ENCODE assay signal across 9 cellular contexts in the genomic region with DNA sequence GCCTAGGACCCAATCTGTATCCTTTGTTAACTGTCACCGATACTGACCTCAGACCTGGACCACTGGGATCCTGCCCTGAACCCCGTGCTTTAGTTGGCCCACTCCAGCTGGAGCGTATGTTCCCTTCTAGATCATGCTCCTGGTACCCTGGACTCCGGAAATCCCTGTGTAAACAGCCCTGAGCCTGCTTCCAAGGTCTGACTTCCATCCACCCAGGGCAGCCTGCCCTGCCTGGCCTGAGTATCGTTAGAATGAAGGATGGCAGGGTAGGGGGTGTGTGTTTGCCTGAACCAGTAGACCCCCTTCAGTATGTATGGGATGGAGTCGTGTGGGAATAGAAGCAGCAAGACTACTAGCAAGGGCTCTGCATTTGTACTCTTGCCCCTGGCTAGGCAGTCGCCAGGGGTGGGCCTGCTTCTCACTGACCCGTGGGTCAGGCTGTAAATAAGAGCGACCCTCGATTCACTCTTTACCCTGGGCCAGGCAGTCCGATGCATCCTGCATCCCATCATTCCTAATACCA. TPM values are rescaled to one million over a fixed set of nuclear protein-coding genes. Genes with fewer than 3 reads are reported as not detected.
DNase-seq lines count a peak whose midpoint lies in the region; ATAC-seq and TF ChIP-seq lines count a peak whose summit lies in the region.
"Had no signal": no experiment of that assay in that cellular context is flagged by ENCODE, and none has a peak within 500 bp of the region (broad histone marks: within the 10 kb centered on the region; RNA-seq: fewer than 3 reads in every experiment).

No MANE protein-coding gene starts in this region.

- H3K9ac ChIP-seq in colonic mucosa (ENCODE audit: low read depth in 2 of 2, low read length in 2 of 2) (peak overlapping the region; percentile 80 to 93), mucosa of rectum (ENCODE audit: low read depth in 1 of 2, low read length in 2 of 2) (peak overlapping the region; percentile 72 to 83)

- intact Hi-C loops in heart right ventricle (cut with DNase I) (no loop called here), Right ventricle myocardium superior (cut with DNase I) (no loop called here), colonic mucosa (cut with DNase I) (no loop called here), vagina (cut with DNase I) (no loop called here)

- H3K4me1 ChIP-seq in heart right ventricle (peaks cover 0 to 7% (median 6%) of the 10 kb centered on the region in 9 donors), colonic mucosa (no peaks in the 10 kb centered on the region), mucosa of rectum (ENCODE audit: control insufficient read depth in 2 of 2, insufficient read depth in 2 of 2, low read length in 2 of 2) (peaks cover 6 to 20% of the 10 kb centered on the region in 2 donors), vagina (peaks cover 29% of the 10 kb centered on the region)

- peak overlapping the region; percentile 28 to 68 (median 59) for H3K4me3 ChIP-seq in heart right ventricle
- peak overlapping the region; percentile 60 for H3K4me3 ChIP-seq in colonic mucosa
- H3K4me3 ChIP-seq in mucosa of rectum (ENCODE audit: low read length in 2 of 2): peak overlapping the region; percentile 72 to 74
- H3K4me3 ChIP-seq in vagina: peak overlapping the region; percentile 69 to 77

- H3K9me3 ChIP-seq in heart right ventricle (no peaks in the 10 kb centered on the region), colonic mucosa (no peaks in the 10 kb centered on the region), mucosa of rectum (ENCODE audit: control insufficient read depth in 2 of 2, low read length in 2 of 2) (no peaks in the 10 kb centered on the region), vagina (no peaks in the 10 kb centered on the region)

- TF ChIP-seq CTCF in heart right ventricle (IDR thresholded peaks at IDR 0.05): no peak
- TF ChIP-seq CTCF in colonic mucosa (IDR thresholded peaks at IDR 0.05): no peak
- no peak for TF ChIP-seq CTCF in vagina (IDR thresholded peaks at IDR 0.05)

- peak in 4 of 8 donors; percentile 30 to 43 (median 33) for ATAC-seq in heart right ventricle
- ATAC-seq in Right ventricle myocardium superior (ENCODE audit: poor library complexity): no peak

- H3K27me3 ChIP-seq in heart right ventricle (peaks cover 0 to 44% (median 22%) of the 10 kb centered on the region in 7 donors), colonic mucosa (no peaks in the 10 kb centered on the region), mucosa of rectum (ENCODE audit: control insufficient read depth in 2 of 2, insufficient read depth in 2 of 2, low read length in 2 of 2) (peaks cover 0 to 5% of the 10 kb centered on the region in 2 donors), vagina (no peaks in the 10 kb centered on the region)

- H3K27ac ChIP-seq in heart right ventricle (peak overlapping the region in 1 of 10 donors; percentile 50), colonic mucosa (no peak overlapping the region), mucosa of rectum (ENCODE audit: low read depth in 2 of 2, low read length in 2 of 2) (peak overlapping the region; percentile 54 to 65), vagina (peak overlapping the region; percentile 68)
- H3K27ac ChIP-seq: epithelial cell of prostate had no signal

- WGBS in heart right ventricle, 2 donors: 37 to 43% methylated on average over 11 of the region's 11 CpGs

- DNase-seq in heart right ventricle (no peak), Right ventricle myocardium superior (no peak), colonic mucosa (peak; percentile 57), vagina (ENCODE audit: extremely low spot score in 2 of 2) (peak in 1 of 2 donors; percentile 83), SHP77 (lab: John Stamatoyannopoulos, UW) (no peak), 8988T (no peak)
- no peak for DNase-seq in stimulated activated CD4-positive, alpha-beta T cell treated with anti-CD3 and anti-CD28 coated beads, Interleukin-15, amount 100 ng/mL, for 24 hours

- H3K36me3 ChIP-seq in heart right ventricle (no peaks in the 10 kb centered on the region), colonic mucosa (no peaks in the 10 kb centered on the region), mucosa of rectum (ENCODE audit: control insufficient read depth in 2 of 2, insufficient read depth in 2 of 2, low read length in 2 of 2) (peaks cover 4 to 7% of the 10 kb centered on the region in 2 donors), vagina (no peaks in the 10 kb centered on the region)

- no peak for TF ChIP-seq POLR2A in vagina (IDR thresholded peaks at IDR 0.05)

RNA-seq across cellular contexts. Expression of gene TMEM98, which starts 0.7 kb away (rescaled TPM):
- total RNA-seq in heart right ventricle: 10 to 100 TPM in 5 of 10 donors, 1 to 10 TPM in 5; 6.7 to 14.0 (median 9.9) TPM
- 10 to 100 TPM in 1 of 2 donors, 1 to 10 TPM in 1; 5.2 to 19.5 TPM for polyA plus RNA-seq in heart right ventricle
- total RNA-seq in Right ventricle myocardium superior: 10.0 TPM
- 100 to 1,000 TPM; 110 to 138 TPM for total RNA-seq in colonic mucosa
- 85.0 TPM for total RNA-seq in vagina

RNA-seq across cellular contexts. Expression of gene MYO1D, which starts 50.3 kb away (rescaled TPM):
- total RNA-seq in heart right ventricle (10 to 100 TPM in 1 of 10 donors, 1 to 10 TPM in 9; 5.8 to 16.4 (median 7.5) TPM), Right ventricle myocardium superior (3.8 TPM), colonic mucosa (100 to 1,000 TPM; 238 to 382 TPM), vagina (44.7 TPM)
- 1 to 10 TPM; 1.9 to 5.0 TPM for polyA plus RNA-seq in heart right ventricle
